ENCODE assay signal across 8 cellular contexts in the genomic region with DNA sequence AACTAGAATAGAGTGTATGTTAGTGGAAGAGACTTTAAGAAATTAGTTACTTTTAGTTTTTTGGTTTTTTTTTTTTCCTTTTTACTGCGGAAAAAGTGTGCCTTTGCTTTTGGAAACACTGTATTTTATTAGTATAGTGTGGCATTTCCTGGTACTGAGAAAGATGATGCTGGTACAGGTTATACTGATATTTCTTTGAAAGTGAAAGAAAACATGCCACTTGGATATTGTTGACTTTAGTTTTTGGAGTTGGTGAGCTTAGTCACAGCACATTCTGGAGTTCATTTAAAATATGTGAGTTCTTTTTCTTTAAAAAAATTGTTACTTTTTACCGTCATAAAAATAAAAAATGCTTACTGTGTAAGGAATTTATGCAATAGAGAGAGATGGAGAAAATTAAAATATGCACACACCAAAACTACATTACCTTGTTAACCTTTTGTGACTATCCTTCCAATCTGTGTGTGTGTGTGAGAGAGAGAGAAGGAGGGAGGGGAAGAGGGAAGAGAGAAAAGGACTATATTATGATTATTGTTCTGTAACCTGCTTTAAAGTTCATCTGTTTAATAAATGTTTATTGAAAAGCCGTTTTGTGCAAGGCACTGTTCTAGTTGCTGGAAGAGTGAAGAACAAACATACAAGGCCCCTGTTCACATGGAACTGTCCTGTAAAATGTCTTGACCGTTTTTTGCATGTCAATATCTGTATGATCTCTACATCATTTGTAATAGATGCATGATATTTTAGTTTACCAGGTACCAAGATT. TPM values are rescaled to one million over a fixed set of nuclear protein-coding genes. Genes with fewer than 3 reads are reported as not detected.
DNase-seq lines count a peak whose midpoint lies in the region; ATAC-seq and TF ChIP-seq lines count a peak whose summit lies in the region.

No MANE protein-coding gene starts in this region.

- no peaks in the 10 kb centered on the region for H3K36me3 Mint-ChIP-seq in Caco-2 (ENCODE audit: insufficient read depth, unreplicated experiment)

- H3K27ac ChIP-seq in epithelial cell of prostate (peak overlapping the region; percentile 91), prostate gland (peak overlapping the region; percentile 95)

- no peaks in the 10 kb centered on the region for H3K4me1 Mint-ChIP-seq in Caco-2 (ENCODE audit: low read depth, unreplicated experiment)

- no peak overlapping the region for H3K27ac Mint-ChIP-seq in Caco-2 (ENCODE audit: unreplicated experiment)

- H3K4me1 ChIP-seq in Caco-2 (peaks cover 38% of the 10 kb centered on the region), prostate gland (replicated peaks) (no peaks in the 10 kb centered on the region)

- peak overlapping the region; percentile 78 for H3K4me3 ChIP-seq in Caco-2 (ENCODE audit: low read depth, low read length)
- H3K4me3 ChIP-seq in NB4 (ENCODE audit: low read depth, low read length): peak overlapping the region; percentile 86
- H3K4me3 ChIP-seq in prostate gland: peak overlapping the region; percentile 96 to 98

- no peak for DNase-seq in Caco-2
- DNase-seq in NB4 (ENCODE audit: low read depth): no peak
- no peak for DNase-seq in epithelial cell of prostate (ENCODE audit: low read depth, low spot score)
- DNase-seq in prostate gland (ENCODE audit: low spot score): no peak
- DNase-seq in KG1 (lab: John Stamatoyannopoulos, UW): no peak
- DNase-seq in posterior cingulate gyrus: no peak
- DNase-seq in GM20000 (ENCODE audit: low spot score): no peak

- no peaks in the 10 kb centered on the region for H3K9me3 Mint-ChIP-seq in Caco-2 (ENCODE audit: unreplicated experiment)

- no peak for ATAC-seq in HG02840 (IDR thresholded peaks at IDR 0.05; ENCODE audit: low FRiP score, unreplicated experiment)

- WGBS in prostate gland: 6% methylated on average over 4 of the region's 4 CpGs

- H3K36me3 ChIP-seq in Caco-2 (ENCODE audit: control insufficient read depth, insufficient read depth, low read length): no peaks in the 10 kb centered on the region
- no peaks in the 10 kb centered on the region for H3K36me3 ChIP-seq in prostate gland

- POLR2A ChIA-PET in Caco-2 (lab: Charles Lee): no interaction called here

- TF ChIP-seq CTCF in Caco-2 (IDR thresholded peaks at IDR 0.05; ENCODE audit: insufficient read depth in 1 of 2, low read depth in 1 of 2, low read length in 1 of 2, severe bottlenecking in 1 of 2, unreplicated experiment in 1 of 2): no peak
- no peak for TF ChIP-seq CTCF in NB4 (IDR thresholded peaks at IDR 0.05; ENCODE audit: low read depth, low read length)
- no peak for TF ChIP-seq CTCF in prostate gland (IDR thresholded peaks at IDR 0.05)
- TF ChIP-seq CTCF in GM20000 (IDR thresholded peaks at IDR 0.05; ENCODE audit: extremely low read depth, missing control alignments): no peak

- intact Hi-C loops in Caco-2 (cut with micrococcal nuclease; ENCODE audit: unreplicated experiment): loop anchor here (5.0 kb wide), 2 partner anchors 46 to 136 kb away; no protein-coding TSS in a partner anchor
- intact Hi-C loops in prostate gland (cut with DNase I): loop anchor here (5.0 kb wide), 1 partner anchor 174 kb away; no protein-coding TSS in a partner anchor
- intact Hi-C loops in posterior cingulate gyrus (cut with DNase I): loop anchor here (5.0 kb wide), 1 partner anchor 484 kb away; a partner anchor contains a TSS

- H3K27me3 ChIP-seq in Caco-2 (replicated peaks; ENCODE audit: control insufficient read depth, insufficient read depth, low read length) (no peaks in the 10 kb centered on the region), prostate gland (replicated peaks; ENCODE audit: insufficient read depth) (no peaks in the 10 kb centered on the region)

- no peak for TF ChIP-seq POLR2A in NB4 (IDR thresholded peaks at IDR 0.05; ENCODE audit: extremely low read depth, insufficient read length)
- TF ChIP-seq POLR2A in prostate gland (IDR thresholded peaks at IDR 0.05): no peak

- no peak overlapping the region for H3K4me3 Mint-ChIP-seq in Caco-2 (ENCODE audit: unreplicated experiment)

- CTCF ChIA-PET in Caco-2 (lab: Charles Lee): no interaction called here

- BruUV-seq in Caco-2 (replicated peaks; lab: Mats Ljungman, UMichigan): no TSS peak

- H3K27me3 Mint-ChIP-seq in Caco-2 (ENCODE audit: insufficient read depth, unreplicated experiment): no peaks in the 10 kb centered on the region

- H3K9me3 ChIP-seq in Caco-2: no peaks in the 10 kb centered on the region
- no peaks in the 10 kb centered on the region for H3K9me3 ChIP-seq in prostate gland

RNA-seq across cellular contexts. Expression of a gene that starts 1.9 kb away (rescaled TPM):
- total RNA-seq in Caco-2 (2022) (25.0 and 26.7 TPM in 2 replicates), prostate gland (10 to 100 TPM; 23.9 to 42.6 TPM)
